In the genomic region with DNA sequence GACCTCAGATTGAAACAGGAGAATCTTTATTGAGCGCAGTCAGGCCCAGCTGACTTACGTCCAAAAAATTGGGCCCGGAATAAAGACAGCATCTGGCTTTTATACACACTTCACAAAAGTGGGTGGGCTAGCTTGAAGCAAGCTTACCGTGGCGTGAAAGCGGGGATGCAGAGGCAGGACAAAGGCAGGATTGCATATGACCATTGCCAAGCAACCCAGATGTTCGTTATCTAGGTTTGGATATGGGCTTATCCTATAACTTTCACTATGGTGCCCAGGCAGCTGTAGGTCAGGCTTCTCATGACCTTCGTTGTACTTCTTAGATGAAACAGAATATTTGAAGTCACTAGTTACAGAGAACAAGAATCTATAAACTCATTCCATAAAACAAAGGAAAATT, we compare ENCODE assay signal across 28 cellular contexts.
"Had no signal": no experiment of that assay in that cellular context is flagged by ENCODE, and none has a peak within 500 bp of the region (broad histone marks: within the 10 kb centered on the region; RNA-seq: fewer than 3 reads in every experiment).

No MANE protein-coding gene starts in this region.

- DNase-seq: activated CD4-positive, alpha-beta memory T cell treated with anti-CD3 and anti-CD28 coated beads, Interleukin-2, amount 10 ng/mL, durations not matched to agents 7 days and 5 days; activated CD4-positive, alpha-beta T cell treated with anti-CD3 and anti-CD28 coated beads for 36 hours; activated CD4-positive, alpha-beta T cell treated with anti-CD3 and anti-CD28 coated beads, Interleukin-2, amount 10 ng/mL, durations not matched to agents 7 days and 5 days; activated CD4-positive, alpha-beta T cell treated with anti-CD3 and anti-CD28 coated beads, Interleukin-2, amount 50 U/mL, for 4 hours; activated CD4-positive, CD25-positive, alpha-beta regulatory T cell; activated CD4-positive, CD25-positive, alpha-beta regulatory T cell treated with anti-CD3 and anti-CD28 coated beads, Interleukin-2, amount 50 U/mL, for 72 hours; activated CD8-positive, alpha-beta memory T cell treated with anti-CD3 and anti-CD28 coated beads, Interleukin-2, amount 50 U/mL, for 48 hours; activated gamma-delta T cell; activated naive CD4-positive, alpha-beta T cell; activated naive CD4-positive, alpha-beta T cell treated with anti-CD3 and anti-CD28 coated beads, Interleukin-2, amount 10 ng/mL, durations not matched to agents 7 days and 5 days; activated naive CD8-positive, alpha-beta T cell treated with anti-CD3 and anti-CD28 coated beads, Interleukin-2, amount 10 ng/mL, durations not matched to agents 7 days and 5 days; activated T-cell treated with anti-CD3 and anti-CD28 coated beads for 4 hours; activated T-cell treated with anti-CD3 and anti-CD28 coated beads, Interleukin-2, amount 50 U/mL, for 24 hours; activated T-cell treated with anti-CD3 and anti-CD28 coated beads, Interleukin-2, amount 50 U/mL, for 72 hours; central memory CD4-positive, alpha-beta T cell; cerebellar nuclear complex; effector CD4-positive, alpha-beta T cell; effector memory CD8-positive, alpha-beta T cell; foreskin keratinocyte; heart right ventricle; T-helper 2 cell had no signal

- H3K36me3 ChIP-seq: ascending aorta, breast epithelium, cardiac muscle cell, gastroesophageal sphincter, heart right ventricle had no signal

- H3K4me1 ChIP-seq: ascending aorta, breast epithelium, heart right ventricle had no signal

- H3K27me3 ChIP-seq: ascending aorta, breast epithelium, cardiac muscle cell, foreskin keratinocyte, gastroesophageal sphincter, heart right ventricle had no signal

- H3K9me3 ChIP-seq: ascending aorta, breast epithelium, gastroesophageal sphincter, heart right ventricle had no signal

- H3K4me3 ChIP-seq: ascending aorta, breast epithelium, cardiac muscle cell, coronary artery, gastroesophageal sphincter, heart right ventricle had no signal

- H3K27ac ChIP-seq: ascending aorta, breast epithelium, cardiac muscle cell, coronary artery, foreskin keratinocyte, gastroesophageal sphincter had no signal

- ATAC-seq: activated CD4-positive, alpha-beta T cell treated with anti-CD3 and anti-CD28 coated beads for 36 hours; activated naive CD4-positive, alpha-beta T cell treated with anti-CD3 and anti-CD28 coated beads, Interleukin-2, amount 50 U/mL, for 72 hours; activated T-cell treated with anti-CD3 and anti-CD28 coated beads, Interleukin-2, amount 50 U/mL, for 72 hours; effector memory CD8-positive, alpha-beta T cell; esophagus mucosa; foreskin keratinocyte; gastroesophageal sphincter; heart right ventricle had no signal
